ENCODE assay signal across 12 cellular contexts in the genomic region with DNA sequence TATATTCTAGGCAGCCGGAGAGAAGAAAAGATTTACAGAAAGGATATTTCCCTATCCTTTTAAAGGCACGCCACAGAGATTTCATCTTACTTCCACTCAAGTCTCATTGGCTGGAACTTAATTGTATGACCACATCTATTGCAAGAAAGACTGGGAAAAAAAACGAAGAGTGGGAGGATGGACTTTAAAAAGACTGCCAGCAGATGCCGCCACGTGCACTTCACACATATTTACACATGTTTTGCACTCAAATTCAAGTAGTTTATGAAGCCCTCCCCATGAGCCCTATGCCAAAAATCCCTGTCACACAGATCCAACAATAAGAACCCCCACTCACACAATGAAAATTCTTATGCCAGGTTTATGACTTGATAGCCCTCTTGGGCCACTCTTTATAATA.
A peak's percentile ranks its signal among the peaks of the same experiment; 100 is the strongest.
DNase-seq lines count a peak whose midpoint lies in the region; ATAC-seq and TF ChIP-seq lines count a peak whose summit lies in the region.
"Had no signal": no experiment of that assay in that cellular context is flagged by ENCODE, and none has a peak within 500 bp of the region (broad histone marks: within the 10 kb centered on the region; RNA-seq: fewer than 3 reads in every experiment).

No MANE protein-coding gene starts in this region.

- DNase-seq in MCF 10A (ENCODE audit: unreplicated experiment) (peak; percentile 20), breast epithelium (ENCODE audit: low spot score in 2 of 2) (no peak), NT2/D1 (ENCODE audit: low read depth, low spot score) (peak; percentile 5), endothelial cell (ENCODE audit: low spot score) (peak; percentile 26), retinal pigment epithelial cell (ENCODE audit: low read depth) (no peak)
- DNase-seq: NCI-H510A; stimulated activated naive CD8-positive, alpha-beta T cell treated with anti-CD3 and anti-CD28 coated beads, Interleukin-15, Interleukin-2, amounts not matched to agents 100 U/mL and 50 U/mL, for 24 hours had no signal

- H3K27me3 Mint-ChIP-seq in MCF 10A (ENCODE audit: insufficient read depth, unreplicated experiment) (peaks cover 48% of the 10 kb centered on the region), endothelial cell (ENCODE audit: unreplicated experiment) (no peaks in the 10 kb centered on the region)
- H3K27me3 Mint-ChIP-seq: activated naive CD4-positive, alpha-beta T cell treated with anti-CD3 and anti-CD28 coated beads, Interleukin-2, amount 50 U/mL, for 24 hours had no signal

- no peaks in the 10 kb centered on the region for H3K4me1 Mint-ChIP-seq in MCF 10A (ENCODE audit: insufficient read depth, unreplicated experiment)
- H3K4me1 Mint-ChIP-seq in endothelial cell (ENCODE audit: unreplicated experiment) = peaks cover 6% of the 10 kb centered on the region
- H3K4me1 Mint-ChIP-seq: activated naive CD4-positive, alpha-beta T cell treated with anti-CD3 and anti-CD28 coated beads, Interleukin-2, amount 50 U/mL, for 24 hours had no signal

- H3K4me1 ChIP-seq in breast epithelium (no peaks in the 10 kb centered on the region), NT2/D1 (ENCODE audit: insufficient read depth, insufficient read length) (no peaks in the 10 kb centered on the region)
- H3K4me1 ChIP-seq: esophagus muscularis mucosa had no signal

- H3K9me3 Mint-ChIP-seq in MCF 10A (ENCODE audit: unreplicated experiment) (no peaks in the 10 kb centered on the region), endothelial cell (ENCODE audit: unreplicated experiment) (no peaks in the 10 kb centered on the region)

- POLR2A ChIA-PET in MCF 10A (lab: Yijun Ruan, JAX) = no interaction called here

- TF ChIP-seq CTCF in MCF 10A (IDR thresholded peaks at IDR 0.05; ENCODE audit: unreplicated experiment) = peak; percentile 27
- TF ChIP-seq CTCF in breast epithelium (IDR thresholded peaks at IDR 0.05) = no peak
- TF ChIP-seq CTCF in endothelial cell (IDR thresholded peaks at IDR 0.05; ENCODE audit: unreplicated experiment) = peak; percentile 31
- peak; percentile 60 for TF ChIP-seq CTCF in retinal pigment epithelial cell (conservative IDR thresholded peaks at IDR 0.05; ENCODE audit: low read depth, low read length)

- CTCF ChIA-PET in MCF 10A (lab: Yijun Ruan, JAX) = interaction anchor here (0.6 to 1.6 kb wide), 5 partner anchors 10 to 764 kb away, joined by 3 read pairs; no protein-coding TSS in a partner anchor

- ATAC-seq in GM21717 (IDR thresholded peaks at IDR 0.05; ENCODE audit: unreplicated experiment) (no peak), GM21447 (IDR thresholded peaks at IDR 0.05; ENCODE audit: unreplicated experiment) (no peak), HG02678 (IDR thresholded peaks at IDR 0.05; ENCODE audit: unreplicated experiment) (no peak)
- ATAC-seq: stimulated activated naive CD8-positive, alpha-beta T cell treated with anti-CD3 and anti-CD28 coated beads, Interleukin-15, Interleukin-2, amounts not matched to agents 100 U/mL and 50 U/mL, for 24 hours had no signal

- H3K27ac Mint-ChIP-seq in MCF 10A (ENCODE audit: low read depth, unreplicated experiment) (no peak overlapping the region), endothelial cell (ENCODE audit: unreplicated experiment) (no peak overlapping the region)
- H3K27ac Mint-ChIP-seq: activated naive CD4-positive, alpha-beta T cell treated with anti-CD3 and anti-CD28 coated beads, Interleukin-2, amount 50 U/mL, for 24 hours had no signal

- H3K36me3 ChIP-seq in breast epithelium = no peaks in the 10 kb centered on the region
- no peaks in the 10 kb centered on the region for H3K36me3 ChIP-seq in NT2/D1 (ENCODE audit: insufficient read depth, insufficient read length, low read length)
- H3K36me3 ChIP-seq: esophagus muscularis mucosa had no signal

- TF ChIP-seq POLR2A in breast epithelium (IDR thresholded peaks at IDR 0.05) = no peak

- H3K9ac ChIP-seq in NT2/D1 (ENCODE audit: insufficient read length, low read depth) = no peak overlapping the region

- H3K4me3 Mint-ChIP-seq in MCF 10A (ENCODE audit: unreplicated experiment) (no peak overlapping the region), endothelial cell (ENCODE audit: unreplicated experiment) (no peak overlapping the region)
- H3K4me3 Mint-ChIP-seq: activated naive CD4-positive, alpha-beta T cell treated with anti-CD3 and anti-CD28 coated beads, Interleukin-2, amount 50 U/mL, for 24 hours had no signal

- intact Hi-C loops in MCF 10A (cut with micrococcal nuclease) = loop anchor here (2.0 kb wide), 1 partner anchor 86 kb away; no protein-coding TSS in a partner anchor
- intact Hi-C loops in breast epithelium (cut with DNase I; ENCODE audit: low total_unique reads) = no loop called here

- H3K9me3 ChIP-seq in breast epithelium (no peaks in the 10 kb centered on the region), NT2/D1 (ENCODE audit: insufficient read depth, low read length) (no peaks in the 10 kb centered on the region)
- H3K9me3 ChIP-seq: esophagus muscularis mucosa had no signal

- no TSS peak for BruUV-seq in MCF 10A (replicated peaks; lab: Mats Ljungman, UMichigan)

- H3K27me3 ChIP-seq in breast epithelium = no peaks in the 10 kb centered on the region
- no peaks in the 10 kb centered on the region for H3K27me3 ChIP-seq in NT2/D1 (ENCODE audit: insufficient read depth, insufficient read length)
- H3K27me3 ChIP-seq: esophagus muscularis mucosa had no signal

- H3K27ac ChIP-seq in breast epithelium = no peak overlapping the region
- H3K27ac ChIP-seq: esophagus muscularis mucosa had no signal

- H3K4me3 ChIP-seq in breast epithelium (no peak overlapping the region), NT2/D1 (ENCODE audit: insufficient read length, low read depth) (no peak overlapping the region), retinal pigment epithelial cell (ENCODE audit: low read length) (no peak overlapping the region)
- H3K4me3 ChIP-seq: esophagus muscularis mucosa had no signal

- H3K36me3 Mint-ChIP-seq in MCF 10A (ENCODE audit: insufficient read depth, unreplicated experiment) (no peaks in the 10 kb centered on the region), endothelial cell (ENCODE audit: low read depth, unreplicated experiment) (no peaks in the 10 kb centered on the region)
- H3K36me3 Mint-ChIP-seq: activated naive CD4-positive, alpha-beta T cell treated with anti-CD3 and anti-CD28 coated beads, Interleukin-2, amount 50 U/mL, for 24 hours had no signal

Comparison
In these comparisons a context has a peak if more than half of its experiments do, and no peak if none do; other contexts are left out.
1. DNase-seq: peak in MCF 10A (single experiment), NT2/D1 (single experiment) and endothelial cell (single experiment); none in breast epithelium (0 of 2) and retinal pigment epithelial cell (single experiment).
2. CTCF ChIP-seq: peak in MCF 10A (single experiment), endothelial cell (single experiment) and retinal pigment epithelial cell (single experiment); none in breast epithelium (0 of 3).